In genomic region chr1:181099152-181100014, GRCh38 we compare ENCODE assay signal across 8 cellular contexts. TPM values are rescaled to one million over a fixed set of nuclear protein-coding genes. Genes with fewer than 3 reads are reported as not detected.
DNase-seq lines count a peak whose midpoint lies in the region; ATAC-seq and TF ChIP-seq lines count a peak whose summit lies in the region.

No MANE protein-coding gene starts in this region.

- H3K4me1 Mint-ChIP-seq in activated T-helper 1 cell treated with anti-CD3 and anti-CD28 coated beads, Interleukin-12 subunit alpha, Interleukin-12 subunit beta, Interleukin-2, Interleukin-4 antibody, amounts not matched to agents 30 ng/mL and 10 ng/mL and 1 ng/mL, durations not matched to agents 14 hours and 24 hours and 36 hours (ENCODE audit: low read depth) = peaks cover 96% of the 10 kb centered on the region
- H3K4me1 Mint-ChIP-seq in mesothelial cell of epicardium (peaks cover 96% of the 10 kb centered on the region), CD14-positive monocyte (peaks cover 75% of the 10 kb centered on the region)

- peaks cover 3% of the 10 kb centered on the region for H3K9me3 Mint-ChIP-seq in activated T-helper 1 cell treated with anti-CD3 and anti-CD28 coated beads, Interleukin-12 subunit alpha, Interleukin-12 subunit beta, Interleukin-2, Interleukin-4 antibody, amounts not matched to agents 30 ng/mL and 10 ng/mL and 1 ng/mL, durations not matched to agents 14 hours and 24 hours and 36 hours
- H3K9me3 Mint-ChIP-seq in mesothelial cell of epicardium = no peaks in the 10 kb centered on the region
- H3K9me3 Mint-ChIP-seq in CD14-positive monocyte = no peaks in the 10 kb centered on the region

- no peaks in the 10 kb centered on the region for H3K9me3 ChIP-seq in Loucy (ENCODE audit: insufficient read depth, low read depth, low read length)

- H3F3A ChIP-seq in Loucy (ENCODE audit: low read depth) = no peaks in the 10 kb centered on the region

- peaks cover 3% of the 10 kb centered on the region for H3K27me3 Mint-ChIP-seq in activated T-helper 1 cell treated with anti-CD3 and anti-CD28 coated beads, Interleukin-12 subunit alpha, Interleukin-12 subunit beta, Interleukin-2, Interleukin-4 antibody, amounts not matched to agents 30 ng/mL and 10 ng/mL and 1 ng/mL, durations not matched to agents 14 hours and 24 hours and 36 hours (ENCODE audit: insufficient read depth)
- H3K27me3 Mint-ChIP-seq in mesothelial cell of epicardium (ENCODE audit: low read depth) = no peaks in the 10 kb centered on the region
- H3K27me3 Mint-ChIP-seq in CD14-positive monocyte (ENCODE audit: low read depth in 3 of 3) = peaks cover 19 to 24% (median 24%) of the 10 kb centered on the region in 3 donors

- H4K20me1 ChIP-seq in Loucy (ENCODE audit: insufficient read depth, low read length, poor library complexity, severe bottlenecking) = peaks cover 2% of the 10 kb centered on the region

- H3K27me3 ChIP-seq in Loucy (ENCODE audit: insufficient read depth, low read length, poor library complexity, severe bottlenecking) = no peaks in the 10 kb centered on the region

- H3K4me2 ChIP-seq in Loucy (ENCODE audit: low read depth, low read length, poor library complexity, severe bottlenecking) = peak overlapping the region; percentile 21

- intact Hi-C loops in activated T-helper 1 cell treated with anti-CD3 and anti-CD28 coated beads, Interleukin-12 subunit alpha, Interleukin-12 subunit beta, Interleukin-2, Interleukin-4 antibody, amounts not matched to agents 30 ng/mL and 10 ng/mL and 1 ng/mL, durations not matched to agents 14 hours and 24 hours and 36 hours (cut with micrococcal nuclease) = loop anchor here (1.0 to 10.0 kb wide), 8 partner anchors 9 to 1515 kb away; partner anchors contain the start of gene TOR1AIP1
- intact Hi-C loops in CD14-positive monocyte (cut with micrococcal nuclease) = no loop called here

- H3K9me2 ChIP-seq in Loucy (replicated peaks; ENCODE audit: low read depth, low read length) = no peaks in the 10 kb centered on the region

- H3K4me3 ChIP-seq in Loucy (ENCODE audit: low read length, poor library complexity, severe bottlenecking) = no peak overlapping the region

- H3K36me3 Mint-ChIP-seq in activated T-helper 1 cell treated with anti-CD3 and anti-CD28 coated beads, Interleukin-12 subunit alpha, Interleukin-12 subunit beta, Interleukin-2, Interleukin-4 antibody, amounts not matched to agents 30 ng/mL and 10 ng/mL and 1 ng/mL, durations not matched to agents 14 hours and 24 hours and 36 hours (ENCODE audit: low read depth) = peaks cover 29% of the 10 kb centered on the region
- H3K36me3 Mint-ChIP-seq in mesothelial cell of epicardium (no peaks in the 10 kb centered on the region), CD14-positive monocyte (peaks cover 17 to 18% of the 10 kb centered on the region in 2 donors)

- no peak for TF ChIP-seq CTCF in Loucy (conservative IDR thresholded peaks at IDR 0.05; ENCODE audit: low read length)
- no peak for TF ChIP-seq CTCF in mesothelial cell of epicardium (IDR thresholded peaks at IDR 0.05; ENCODE audit: unreplicated experiment)
- no peak for TF ChIP-seq CTCF in CD14-positive monocyte (IDR thresholded peaks at IDR 0.05)

- peak overlapping the region; percentile 75 for H3K4me3 Mint-ChIP-seq in activated T-helper 1 cell treated with anti-CD3 and anti-CD28 coated beads, Interleukin-12 subunit alpha, Interleukin-12 subunit beta, Interleukin-2, Interleukin-4 antibody, amounts not matched to agents 30 ng/mL and 10 ng/mL and 1 ng/mL, durations not matched to agents 14 hours and 24 hours and 36 hours
- H3K4me3 Mint-ChIP-seq in mesothelial cell of epicardium (peak overlapping the region; percentile 6), CD14-positive monocyte (peak overlapping the region in 1 of 2 donors; percentile 28)

- peak overlapping the region; percentile 52 for H3K9ac ChIP-seq in Loucy (ENCODE audit: low read depth, low read length, poor library complexity, severe bottlenecking)

- no peak overlapping the region for H2AFZ ChIP-seq in Loucy (ENCODE audit: low read length)

- DNase-seq in NCI-H1417 (lab: John Stamatoyannopoulos, UW) = peak; percentile 53 to 85 (median 75)
- DNase-seq in NCI-H1417 treated with DMSO at 0.1 percent for 48 hours (lab: John Stamatoyannopoulos, UW) = no peak
- peak; percentile 47 for DNase-seq in activated T-helper 1 cell treated with anti-CD3 and anti-CD28 coated beads, Interleukin-12 subunit alpha, Interleukin-12 subunit beta, Interleukin-2, Interleukin-4 antibody, amounts not matched to agents 30 ng/mL and 10 ng/mL and 1 ng/mL, durations not matched to agents 14 hours and 24 hours and 36 hours (ENCODE audit: low spot score)
- no peak for DNase-seq in mesothelial cell of epicardium (ENCODE audit: low spot score in 2 of 2, unreplicated experiment in 2 of 2)
- no peak for DNase-seq in CD14-positive monocyte (ENCODE audit: low spot score)
- no peak for DNase-seq in NCI-H128 (lab: John Stamatoyannopoulos, UW; ENCODE audit: unreplicated experiment)

- H3K79me2 ChIP-seq in Loucy (ENCODE audit: insufficient read depth, low read length) = peaks cover 10% of the 10 kb centered on the region; the same call in 1 of the 2 replicates

- H3K36me3 ChIP-seq in Loucy (ENCODE audit: insufficient read depth, low read length) = no peaks in the 10 kb centered on the region

- H3K4me1 ChIP-seq in Loucy (ENCODE audit: insufficient read depth, low read length, poor library complexity, severe bottlenecking) = peaks cover 43% of the 10 kb centered on the region

- ATAC-seq in GM21723 (IDR thresholded peaks at IDR 0.05; ENCODE audit: unreplicated experiment) = peak; percentile 69

- H3K27ac Mint-ChIP-seq in activated T-helper 1 cell treated with anti-CD3 and anti-CD28 coated beads, Interleukin-12 subunit alpha, Interleukin-12 subunit beta, Interleukin-2, Interleukin-4 antibody, amounts not matched to agents 30 ng/mL and 10 ng/mL and 1 ng/mL, durations not matched to agents 14 hours and 24 hours and 36 hours = peak overlapping the region; percentile 98
- H3K27ac Mint-ChIP-seq in mesothelial cell of epicardium (peak overlapping the region; percentile 86), CD14-positive monocyte (peak overlapping the region in 3 of 7 donors; percentile 2 to 73 (median 32))

RNA-seq across cellular contexts. Expression of gene IER5, which starts 10.9 kb away (rescaled TPM):
- total RNA-seq in activated T-helper 1 cell treated with anti-CD3 and anti-CD28 coated beads, Interleukin-12 subunit alpha, Interleukin-12 subunit beta, Interleukin-2, Interleukin-4 antibody, amounts not matched to agents 30 ng/mL and 10 ng/mL and 1 ng/mL, durations not matched to agents 14 hours and 24 hours and 36 hours = 59.4 and 61.5 TPM in 2 replicates
- 12.9 to 14.1 TPM (median 13.4 TPM) in 3 replicates for total RNA-seq in mesothelial cell of epicardium
- polyA plus RNA-seq in CD14-positive monocyte = 10 to 100 TPM; 13.7 to 29.0 TPM

Comparison
In these comparisons a context has a peak if more than half of its experiments do, and no peak if none do; other contexts are left out.
1. DNase-seq: peak in NCI-H1417 (3 of 3) and activated T-helper 1 cell treated with anti-CD3 and anti-CD28 coated beads, Interleukin-12 subunit alpha, Interleukin-12 subunit beta, Interleukin-2, Interleukin-4 antibody, amounts not matched to agents 30 ng/mL and 10 ng/mL and 1 ng/mL, durations not matched to agents 14 hours and 24 hours and 36 hours (single experiment); none in NCI-H1417 treated with DMSO at 0.1 percent for 48 hours (single experiment), mesothelial cell of epicardium (0 of 2), CD14-positive monocyte (single experiment) and NCI-H128 (single experiment).